ENCODE assay signal across 22 cellular contexts in genomic region chr1:151135433-151136385, GRCh38. TPM values are rescaled to one million over a fixed set of nuclear protein-coding genes. Genes with fewer than 3 reads are reported as not detected.
DNase-seq lines count a peak whose midpoint lies in the region; ATAC-seq, FAIRE-seq and TF ChIP-seq lines count a peak whose summit lies in the region.
"Had no signal": no experiment of that assay in that cellular context is flagged by ENCODE, and none has a peak within 500 bp of the region (broad histone marks: within the 10 kb centered on the region; RNA-seq: fewer than 3 reads in every experiment).

No MANE protein-coding gene starts in this region.

- no peak for TF ChIP-seq RAD21 in K562 (CRISPR knock-in tag; conservative IDR thresholded peaks at IDR 0.05 in 1 of 2, IDR thresholded peaks at IDR 0.05 in 1 of 2)

- no peak for TF ChIP-seq POLR2A in K562 (conservative IDR thresholded peaks at IDR 0.05)

- no peaks in the 10 kb centered on the region for H3K9me1 ChIP-seq in K562 (ENCODE audit: control insufficient read depth, insufficient read depth, low read length)

- no peak overlapping the region for H3K27ac ChIP-seq in K562 (ENCODE audit: extremely low read depth, low read depth, low read length)
- H3K27ac ChIP-seq: colonic mucosa, uterus had no signal

- no TSS peak for BruUV-seq in K562 (replicated peaks; lab: Mats Ljungman, UMichigan)

- H3K79me2 ChIP-seq in K562 (ENCODE audit: control insufficient read depth, insufficient read depth, low read length), result no peaks in the 10 kb centered on the region

- 33% methylated on average over 10 of the region's 12 CpGs for WGBS in K562 (ENCODE audit: insufficient coverage, low coverage, missing lambda C conversion rate)

- in situ Hi-C loops in K562 (cut with MboI), result no loop called here

- no peaks in the 10 kb centered on the region for H3K9me3 ChIP-seq in K562 (replicated peaks; ENCODE audit: control insufficient read depth, insufficient read depth, low read depth, low read length)
- H3K9me3 ChIP-seq: colonic mucosa, uterus had no signal

- no peaks in the 10 kb centered on the region for H3K27me3 Mint-ChIP-seq in activated naive CD8-positive, alpha-beta T cell treated with anti-CD3 and anti-CD28 coated beads, Interleukin-2, amount 10 ng/mL, durations not matched to agents 7 days and 5 days
- no peaks in the 10 kb centered on the region for H3K27me3 Mint-ChIP-seq in activated naive CD8-positive, alpha-beta T cell treated with anti-CD3 and anti-CD28 coated beads for 36 hours

- intact Hi-C loops in K562 (cut with micrococcal nuclease), result no loop called here

- no peak overlapping the region for H3K4me2 ChIP-seq in K562 (ENCODE audit: insufficient read depth, low read length)

- no peak for DNase-seq in activated naive CD8-positive, alpha-beta T cell treated with anti-CD3 and anti-CD28 coated beads, Interleukin-2, amount 10 ng/mL, durations not matched to agents 7 days and 5 days
- DNase-seq in activated naive CD8-positive, alpha-beta T cell treated with anti-CD3 and anti-CD28 coated beads for 36 hours, result no peak
- DNase-seq in K562 (ENCODE audit: extremely low read depth in 1 of 4, low spot score in 3 of 4), result peak in 1 of 4 experiments; percentile 25
- DNase-seq in stimulated activated CD4-positive, alpha-beta T cell treated with anti-CD3 and anti-CD28 coated beads, Interleukin-2, amount 100 ng/mL, for 48 hours, result no peak
- DNase-seq in omental fat pad (ENCODE audit: low spot score), result no peak
- no peak for DNase-seq in activated naive CD4-positive, alpha-beta T cell (lab: John Stamatoyannopoulos, UW)
- DNase-seq: activated CD4-positive, alpha-beta T cell treated with anti-CD3 and anti-CD28 coated beads for 4 hours; colonic mucosa; DND-41; hypothalamus; left cardiac atrium; NCI-H1694 treated with DMSO at 0.1 percent for 48 hours; NCI-H446; right cardiac atrium; T-helper 9 cell; uterus had no signal

- peaks cover 6% of the 10 kb centered on the region; the same call in 1 of the 2 replicates for H4K20me1 ChIP-seq in K562 (replicated peaks; ENCODE audit: control insufficient read depth, insufficient read depth, low read length)

- H3K4me3 Mint-ChIP-seq in activated naive CD8-positive, alpha-beta T cell treated with anti-CD3 and anti-CD28 coated beads, Interleukin-2, amount 10 ng/mL, durations not matched to agents 7 days and 5 days, result no peak overlapping the region
- H3K4me3 Mint-ChIP-seq in activated naive CD8-positive, alpha-beta T cell treated with anti-CD3 and anti-CD28 coated beads for 36 hours, result no peak overlapping the region

- H3K27ac Mint-ChIP-seq in activated naive CD8-positive, alpha-beta T cell treated with anti-CD3 and anti-CD28 coated beads, Interleukin-2, amount 10 ng/mL, durations not matched to agents 7 days and 5 days, result peak overlapping the region; percentile 35
- no peak overlapping the region for H3K27ac Mint-ChIP-seq in activated naive CD8-positive, alpha-beta T cell treated with anti-CD3 and anti-CD28 coated beads for 36 hours

- H2AFZ ChIP-seq in K562 (ENCODE audit: low read depth, low read length), result no peak overlapping the region

- POLR2A ChIA-PET in activated naive CD8-positive, alpha-beta T cell treated with anti-CD3 and anti-CD28 coated beads, Interleukin-2, amount 10 ng/mL, durations not matched to agents 7 days and 5 days (lab: Charles Lee), result interaction anchor here (1.0 kb wide), 1 partner anchor 76 kb away, joined by 3 read pairs; the partner anchor contains the start of gene CDC42SE1
- POLR2A ChIA-PET in K562 (lab: Yijun Ruan, JAX), result interaction anchor here (0.5 to 1.7 kb wide), 5 partner anchors 9 to 40 kb away, joined by 3 to 7 read pairs (median 4); partner anchors contain the start of gene TNFAIP8L2

- H3K9me3 Mint-ChIP-seq in activated naive CD8-positive, alpha-beta T cell treated with anti-CD3 and anti-CD28 coated beads, Interleukin-2, amount 10 ng/mL, durations not matched to agents 7 days and 5 days, result no peaks in the 10 kb centered on the region
- no peaks in the 10 kb centered on the region for H3K9me3 Mint-ChIP-seq in activated naive CD8-positive, alpha-beta T cell treated with anti-CD3 and anti-CD28 coated beads for 36 hours

- no peaks in the 10 kb centered on the region for H3K36me3 Mint-ChIP-seq in activated naive CD8-positive, alpha-beta T cell treated with anti-CD3 and anti-CD28 coated beads, Interleukin-2, amount 10 ng/mL, durations not matched to agents 7 days and 5 days
- no peaks in the 10 kb centered on the region for H3K36me3 Mint-ChIP-seq in activated naive CD8-positive, alpha-beta T cell treated with anti-CD3 and anti-CD28 coated beads for 36 hours

- H3K9ac ChIP-seq in K562 (ENCODE audit: insufficient read depth in 1 of 2, low read depth in 2 of 2, low read length in 2 of 2), result no peak overlapping the region

- H3K4me3 ChIP-seq in K562, result no peak overlapping the region
- H3K4me3 ChIP-seq: colonic mucosa, uterus had no signal

- TF ChIP-seq CTCF in K562 (IDR thresholded peaks at IDR 0.05 in 2 of 3, conservative IDR thresholded peaks at IDR 0.05 in 1 of 3; ENCODE audit: insufficient read depth in 2 of 3, low read depth in 1 of 3, low read length in 3 of 3) (peak; percentile 26 to 31 (median 30); a peak in 4 of 6 replicates), omental fat pad (IDR thresholded peaks at IDR 0.05) (no peak)

- H3K36me3 ChIP-seq in K562 (ENCODE audit: control insufficient read depth, insufficient read depth, low read length), result no peaks in the 10 kb centered on the region
- H3K36me3 ChIP-seq: colonic mucosa, uterus had no signal

- no peak for TF ChIP-seq EP300 in K562 (IDR thresholded peaks at IDR 0.05; ENCODE audit: low read length)

- peaks cover 8% of the 10 kb centered on the region for H3K4me1 Mint-ChIP-seq in activated naive CD8-positive, alpha-beta T cell treated with anti-CD3 and anti-CD28 coated beads, Interleukin-2, amount 10 ng/mL, durations not matched to agents 7 days and 5 days
- peaks cover 9% of the 10 kb centered on the region for H3K4me1 Mint-ChIP-seq in activated naive CD8-positive, alpha-beta T cell treated with anti-CD3 and anti-CD28 coated beads for 36 hours

- peak; percentile 75 for FAIRE-seq in K562 (lab: Jason Lieb, UNC)
- FAIRE-seq: astrocyte had no signal

- peaks cover 0 to 25% of the 10 kb centered on the region in 2 experiments; a peak in 2 of 5 replicates for H3K4me1 ChIP-seq in K562 (replicated peaks in 1 of 2; ENCODE audit: control insufficient read depth in 2 of 2, insufficient read depth in 2 of 2, low read length in 2 of 2)
- H3K4me1 ChIP-seq: colonic mucosa had no signal

- H3K27me3 ChIP-seq in K562 (ENCODE audit: control insufficient read depth in 2 of 2, insufficient read depth in 2 of 2, low read length in 2 of 2), result no peaks in the 10 kb centered on the region; a peak in 1 of 5 replicates
- H3K27me3 ChIP-seq: uterus had no signal

- CTCF ChIA-PET in K562 (lab: Yijun Ruan, JAX; ENCODE audit: low intra/inter-chr PET ratio), result no interaction called here

- no peak for ATAC-seq in activated naive CD8-positive, alpha-beta T cell treated with anti-CD3 and anti-CD28 coated beads, Interleukin-2, amount 10 ng/mL, durations not matched to agents 7 days and 5 days (ENCODE audit: low read depth)
- peak; percentile 63; the same call in 2 of the 3 replicates for ATAC-seq in K562
- no peak for ATAC-seq in omental fat pad (ENCODE audit: low FRiP score)
- ATAC-seq: left cardiac atrium, right cardiac atrium had no signal

RNA-seq across cellular contexts. Expression of gene SEMA6C, which starts 10.7 kb away (rescaled TPM):
- total RNA-seq in activated naive CD8-positive, alpha-beta T cell treated with anti-CD3 and anti-CD28 coated beads, Interleukin-2, amount 10 ng/mL, durations not matched to agents 7 days and 5 days, result 1 to 10 TPM; 4.2 to 6.0 TPM
- total RNA-seq in activated naive CD8-positive, alpha-beta T cell treated with anti-CD3 and anti-CD28 coated beads for 36 hours, result 1 to 10 TPM; 1.4 to 4.1 TPM
- total RNA-seq in K562 (2011; cell fraction: chromatin; rRNA removed; ENCODE audit: low replicate concordance), result 12.0 and 29.0 TPM in 2 replicates
- total RNA-seq in K562 (2011; cell fraction: nucleolus; rRNA removed), result 18.2 and 19.5 TPM in 2 replicates
- 13.7 and 14.4 TPM in 2 replicates for total RNA-seq in K562 (2011; cell fraction: nucleoplasm; rRNA removed)
- total RNA-seq in K562 (2014; rRNA removed) (0.95 and 2.3 TPM in 2 replicates), K562 (2014; rRNA removed; fragmentation: Illumina TruSeq; extraction: Trizol) (0.55 and 1.4 TPM in 2 replicates), K562 (2015; rRNA removed; fragmentation: Illumina TruSeq; extraction: Trizol) (0.49 and 0.72 TPM in 2 replicates), K562 (2021) (4.3 and 4.6 TPM in 2 replicates), omental fat pad (10 to 100 TPM in 1 of 4 donors, 1 to 10 TPM in 3; 2.6 to 25.5 (median 4.1) TPM)
- polyA plus RNA-seq in K562 (2011; rRNA removed) (1.8 and 1.9 TPM in 2 replicates), K562 (2014; fragmentation: Illumina TruSeq; extraction: Trizol) (1.5 and 2.0 TPM in 2 replicates), K562 (2014; fragmentation: Nextera tagmentation; extraction: Ambion mirVana) (under 1 TPM; 0.03 to 0.11 TPM), K562 (2014; rRNA removed) (2.7 and 3.3 TPM in 2 replicates)
- 2.4 and 2.8 TPM in 2 replicates for polyA plus RNA-seq in K562 (2011; cell fraction: cytosol; rRNA removed)
- 12.7 and 20.4 TPM in 2 replicates for polyA plus RNA-seq in K562 (2011; cell fraction: nucleus; rRNA removed)
- 2.9 and 3.9 TPM in 2 replicates for polyA plus RNA-seq in K562 (2012)
- polyA minus RNA-seq in K562 (2011; rRNA and poly(A)+ RNA removed), result 1.4 and 1.5 TPM in 2 replicates
- 1.9 and 2.1 TPM in 2 replicates for polyA minus RNA-seq in K562 (2011; cell fraction: cytosol; rRNA and poly(A)+ RNA removed)
- polyA minus RNA-seq in K562 (2011; cell fraction: nucleus; rRNA and poly(A)+ RNA removed), result 3.3 and 5.0 TPM in 2 replicates
- total RNA-seq: HT-29 had no signal

RNA-seq across cellular contexts. Expression of gene TNFAIP8L2, which starts 20.7 kb away (rescaled TPM):
- total RNA-seq in activated naive CD8-positive, alpha-beta T cell treated with anti-CD3 and anti-CD28 coated beads, Interleukin-2, amount 10 ng/mL, durations not matched to agents 7 days and 5 days, result 10 to 100 TPM; 21.2 to 23.7 TPM
- 10 to 100 TPM; 22.2 to 22.3 TPM for total RNA-seq in activated naive CD8-positive, alpha-beta T cell treated with anti-CD3 and anti-CD28 coated beads for 36 hours
- 0.44 TPM in 1 of 2 replicates, not detected in the other for total RNA-seq in K562 (2011; cell fraction: chromatin; rRNA removed; ENCODE audit: low replicate concordance)
- total RNA-seq in K562 (2011; cell fraction: nucleolus; rRNA removed), result 0.33 TPM in 1 of 2 replicates, not detected in the other
- total RNA-seq in K562 (2011; cell fraction: nucleoplasm; rRNA removed), result 0.37 TPM in 1 of 2 replicates, not detected in the other
- total RNA-seq in K562 (2014; rRNA removed), result 0.45 and 1.7 TPM in 2 replicates
- total RNA-seq in K562 (2014; rRNA removed; fragmentation: Illumina TruSeq; extraction: Trizol), result 0.29 and 0.55 TPM in 2 replicates
- total RNA-seq in K562 (2015; rRNA removed; fragmentation: Illumina TruSeq; extraction: Trizol), result 0.30 and 0.43 TPM in 2 replicates
- total RNA-seq in K562 (2021), result 0.25 and 0.31 TPM in 2 replicates
- 0.52 and 1.7 TPM in 2 replicates for polyA plus RNA-seq in K562 (2011; rRNA removed)
- polyA plus RNA-seq in K562 (2011; cell fraction: cytosol; rRNA removed), result 1.1 and 2.5 TPM in 2 replicates
- 0.36 and 1.5 TPM in 2 replicates for polyA plus RNA-seq in K562 (2011; cell fraction: nucleus; rRNA removed)
- polyA plus RNA-seq in K562 (2012), result 0.62 and 1.4 TPM in 2 replicates
- 0.34 and 0.54 TPM in 2 replicates for polyA plus RNA-seq in K562 (2014; fragmentation: Illumina TruSeq; extraction: Trizol)
- polyA plus RNA-seq in K562 (2014; fragmentation: Nextera tagmentation; extraction: Ambion mirVana), result 1 to 10 TPM; 1.1 to 1.2 TPM
- 0.05 and 0.09 TPM in 2 replicates for polyA plus RNA-seq in K562 (2014; rRNA removed)
- 0.35 and 1.0 TPM in 2 replicates for polyA minus RNA-seq in K562 (2011; rRNA and poly(A)+ RNA removed)
- polyA minus RNA-seq in K562 (2011; cell fraction: cytosol; rRNA and poly(A)+ RNA removed), result 1.2 TPM in 1 of 2 replicates, not detected in the other
- polyA minus RNA-seq in K562 (2011; cell fraction: nucleus; rRNA and poly(A)+ RNA removed), result 0.89 TPM in 1 of 2 replicates, not detected in the other
- 10 to 100 TPM in 3 of 4 donors, 1 to 10 TPM in 1; 7.6 to 16.4 (median 13.0) TPM for total RNA-seq in omental fat pad
- total RNA-seq: A673, astrocyte, fibroblast of villous mesenchyme, HT-29, MCF 10A had no signal

RNA-seq across cellular contexts. Expression of gene LYSMD1, which starts 30.0 kb away (rescaled TPM):
- total RNA-seq in activated naive CD8-positive, alpha-beta T cell treated with anti-CD3 and anti-CD28 coated beads, Interleukin-2, amount 10 ng/mL, durations not matched to agents 7 days and 5 days, result 1 to 10 TPM; 5.2 to 6.1 TPM
- total RNA-seq in activated naive CD8-positive, alpha-beta T cell treated with anti-CD3 and anti-CD28 coated beads for 36 hours, result 1 to 10 TPM; 3.5 TPM
- 14.0 and 14.3 TPM in 2 replicates for total RNA-seq in K562 (2011; cell fraction: chromatin; rRNA removed; ENCODE audit: low replicate concordance)
- total RNA-seq in K562 (2011; cell fraction: nucleolus; rRNA removed), result 7.2 and 7.9 TPM in 2 replicates
- 9.8 and 12.3 TPM in 2 replicates for total RNA-seq in K562 (2011; cell fraction: nucleoplasm; rRNA removed)
- total RNA-seq in K562 (2014; rRNA removed), result 6.2 and 7.4 TPM in 2 replicates
- 6.3 and 8.0 TPM in 2 replicates for total RNA-seq in K562 (2014; rRNA removed; fragmentation: Illumina TruSeq; extraction: Trizol)
- total RNA-seq in K562 (2015; rRNA removed; fragmentation: Illumina TruSeq; extraction: Trizol), result 6.1 and 6.6 TPM in 2 replicates
- 5.9 and 6.0 TPM in 2 replicates for total RNA-seq in K562 (2021)
- polyA plus RNA-seq in K562 (2011; rRNA removed), result 6.0 and 6.2 TPM in 2 replicates
- polyA plus RNA-seq in K562 (2011; cell fraction: cytosol; rRNA removed), result 3.2 and 4.6 TPM in 2 replicates
- polyA plus RNA-seq in K562 (2011; cell fraction: nucleus; rRNA removed), result 6.8 and 7.9 TPM in 2 replicates
- 4.3 and 7.6 TPM in 2 replicates for polyA plus RNA-seq in K562 (2012)
- 6.5 and 9.4 TPM in 2 replicates for polyA plus RNA-seq in K562 (2014; fragmentation: Illumina TruSeq; extraction: Trizol)
- 1 to 10 TPM; 2.2 to 3.3 TPM for polyA plus RNA-seq in K562 (2014; fragmentation: Nextera tagmentation; extraction: Ambion mirVana)
- 4.7 and 6.2 TPM in 2 replicates for polyA plus RNA-seq in K562 (2014; rRNA removed)
- polyA minus RNA-seq in K562 (2011; rRNA and poly(A)+ RNA removed), result 9.3 and 11.3 TPM in 2 replicates
- polyA minus RNA-seq in K562 (2011; cell fraction: cytosol; rRNA and poly(A)+ RNA removed), result 2.9 and 4.7 TPM in 2 replicates
- polyA minus RNA-seq in K562 (2011; cell fraction: nucleus; rRNA and poly(A)+ RNA removed), result 2.2 and 4.2 TPM in 2 replicates
- total RNA-seq in omental fat pad, result 10 to 100 TPM in 2 of 4 donors, 1 to 10 TPM in 2; 4.1 to 11.0 (median 9.8) TPM

RNA-seq across cellular contexts. Expression of gene SCNM1, which starts 30.2 kb away (rescaled TPM):
- total RNA-seq in activated naive CD8-positive, alpha-beta T cell treated with anti-CD3 and anti-CD28 coated beads, Interleukin-2, amount 10 ng/mL, durations not matched to agents 7 days and 5 days, result 10 to 100 TPM; 64.5 to 66.6 TPM
- 10 to 100 TPM; 80.9 to 81.9 TPM for total RNA-seq in activated naive CD8-positive, alpha-beta T cell treated with anti-CD3 and anti-CD28 coated beads for 36 hours
- 28.6 and 48.7 TPM in 2 replicates for total RNA-seq in K562 (2011; cell fraction: chromatin; rRNA removed; ENCODE audit: low replicate concordance)
- 26.1 and 32.2 TPM in 2 replicates for total RNA-seq in K562 (2011; cell fraction: nucleolus; rRNA removed)
- 30.7 and 32.9 TPM in 2 replicates for total RNA-seq in K562 (2011; cell fraction: nucleoplasm; rRNA removed)
- total RNA-seq in K562 (2014; rRNA removed), result 67.4 and 74.3 TPM in 2 replicates
- total RNA-seq in K562 (2014; rRNA removed; fragmentation: Illumina TruSeq; extraction: Trizol), result 54.1 and 63.0 TPM in 2 replicates
- total RNA-seq in K562 (2015; rRNA removed; fragmentation: Illumina TruSeq; extraction: Trizol), result 61.7 and 62.3 TPM in 2 replicates
- 50.1 and 50.7 TPM in 2 replicates for total RNA-seq in K562 (2021)
- polyA plus RNA-seq in K562 (2011; rRNA removed), result 17.2 and 22.5 TPM in 2 replicates
- 13.9 and 19.0 TPM in 2 replicates for polyA plus RNA-seq in K562 (2011; cell fraction: cytosol; rRNA removed)
- polyA plus RNA-seq in K562 (2011; cell fraction: nucleus; rRNA removed), result 40.6 and 40.9 TPM in 2 replicates
- polyA plus RNA-seq in K562 (2012), result 58.0 and 65.9 TPM in 2 replicates
- 80.6 and 100 TPM in 2 replicates for polyA plus RNA-seq in K562 (2014; fragmentation: Illumina TruSeq; extraction: Trizol)
- polyA plus RNA-seq in K562 (2014; fragmentation: Nextera tagmentation; extraction: Ambion mirVana), result 100 to 1,000 TPM; 203 to 204 TPM
- polyA plus RNA-seq in K562 (2014; rRNA removed), result 37.3 TPM in 2 replicates
- polyA minus RNA-seq in K562 (2011; rRNA and poly(A)+ RNA removed), result 12.9 and 13.0 TPM in 2 replicates
- 13.5 and 14.7 TPM in 2 replicates for polyA minus RNA-seq in K562 (2011; cell fraction: cytosol; rRNA and poly(A)+ RNA removed)
- polyA minus RNA-seq in K562 (2011; cell fraction: nucleus; rRNA and poly(A)+ RNA removed), result 8.1 and 17.2 TPM in 2 replicates
- 10 to 100 TPM; 12.0 to 24.7 (median 20.7) TPM for total RNA-seq in omental fat pad

RNA-seq across cellular contexts. Expression of gene TMOD4, which starts 40.1 kb away (rescaled TPM):
- total RNA-seq in activated naive CD8-positive, alpha-beta T cell treated with anti-CD3 and anti-CD28 coated beads, Interleukin-2, amount 10 ng/mL, durations not matched to agents 7 days and 5 days, result 1 to 10 TPM; 1.2 to 4.1 TPM
- total RNA-seq in activated naive CD8-positive, alpha-beta T cell treated with anti-CD3 and anti-CD28 coated beads for 36 hours, result 1 to 10 TPM; 2.3 to 2.5 TPM
- 2.0 and 3.8 TPM in 2 replicates for total RNA-seq in K562 (2011; cell fraction: chromatin; rRNA removed; ENCODE audit: low replicate concordance)
- not detected in 2 replicates for total RNA-seq in K562 (2011; cell fraction: nucleolus; rRNA removed)
- total RNA-seq in K562 (2011; cell fraction: nucleoplasm; rRNA removed), result 4.3 and 9.5 TPM in 2 replicates
- total RNA-seq in K562 (2014; rRNA removed) (1.0 and 1.5 TPM in 2 replicates), K562 (2014; rRNA removed; fragmentation: Illumina TruSeq; extraction: Trizol) (0.18 and 1.1 TPM in 2 replicates), K562 (2015; rRNA removed; fragmentation: Illumina TruSeq; extraction: Trizol) (0.22 and 0.57 TPM in 2 replicates), K562 (2021) (0.60 and 1.2 TPM in 2 replicates), omental fat pad (1 to 10 TPM in 1 of 4 donors, not detected in 3; 1.9 TPM)
- polyA plus RNA-seq in K562 (2011; rRNA removed) (1.4 and 1.8 TPM in 2 replicates), K562 (2014; fragmentation: Illumina TruSeq; extraction: Trizol) (0.35 and 1.0 TPM in 2 replicates), K562 (2014; fragmentation: Nextera tagmentation; extraction: Ambion mirVana) (under 1 TPM in 1 of 2 experiments, not detected in 1; 0.57 TPM), K562 (2014; rRNA removed) (0.12 and 1.5 TPM in 2 replicates)
- polyA plus RNA-seq in K562 (2011; cell fraction: cytosol; rRNA removed), result 0.72 and 0.88 TPM in 2 replicates
- polyA plus RNA-seq in K562 (2011; cell fraction: nucleus; rRNA removed), result 1.6 and 2.6 TPM in 2 replicates
- 1.1 and 1.7 TPM in 2 replicates for polyA plus RNA-seq in K562 (2012)
- polyA minus RNA-seq in K562 (2011; rRNA and poly(A)+ RNA removed), result 1.3 TPM in 1 of 2 replicates, not detected in the other
- not detected in 2 replicates for polyA minus RNA-seq in K562 (2011; cell fraction: cytosol; rRNA and poly(A)+ RNA removed)
- polyA minus RNA-seq in K562 (2011; cell fraction: nucleus; rRNA and poly(A)+ RNA removed), result not detected in 2 replicates
- total RNA-seq: fibroblast of villous mesenchyme, HT-29, left cardiac atrium, MCF 10A, right cardiac atrium, subcutaneous adipose tissue had no signal

Comparison
In these comparisons a context has a peak if more than half of its experiments do, and no peak if none do; other contexts are left out.
1. CTCF ChIP-seq: peak in K562 (3 of 3); none in omental fat pad (0 of 3).